ENCODE assay signal across 15 cellular contexts in genomic region chr1:87121732-87122163, GRCh38.
DNase-seq lines count a peak whose midpoint lies in the region; ATAC-seq and TF ChIP-seq lines count a peak whose summit lies in the region.
"Had no signal": no experiment of that assay in that cellular context is flagged by ENCODE, and none has a peak within 500 bp of the region (broad histone marks: within the 10 kb centered on the region; RNA-seq: fewer than 3 reads in every experiment).

No MANE protein-coding gene starts in this region.

- intact Hi-C loops in left ventricle myocardium superior (cut with micrococcal nuclease) (no loop called here), cardiac septum (cut with DNase I) (no loop called here), vagina (cut with DNase I) (no loop called here)

- H3K36me3 ChIP-seq in mesenchymal stem cell (ENCODE audit: control insufficient read depth in 1 of 2, insufficient read depth in 2 of 2, low read depth in 1 of 2, low read length in 2 of 2) (no peaks in the 10 kb centered on the region), vagina (no peaks in the 10 kb centered on the region)

- H3K4ac ChIP-seq in mesenchymal stem cell (ENCODE audit: low read depth in 1 of 2, low read length in 2 of 2): no peak overlapping the region

- 49% methylated on average over 6 of the region's 7 CpGs for WGBS in mesenchymal stem cell

- H3K9me3 ChIP-seq in mesenchymal stem cell (ENCODE audit: control insufficient read depth, low read length): no peaks in the 10 kb centered on the region
- H3K9me3 ChIP-seq in vagina: no peaks in the 10 kb centered on the region

- no peak overlapping the region for H3K27ac ChIP-seq in mesenchymal stem cell (ENCODE audit: low read length, poor library complexity, severe bottlenecking)
- H3K27ac ChIP-seq in vagina: peak overlapping the region; percentile 20
- H3K27ac ChIP-seq: KMS-11 had no signal

- no peak for TF ChIP-seq CTCF in vagina (IDR thresholded peaks at IDR 0.05)

- H2BK15ac ChIP-seq in mesenchymal stem cell (ENCODE audit: low read depth, poor library complexity, severe bottlenecking): no peak overlapping the region

- no peak overlapping the region for H2BK120ac ChIP-seq in mesenchymal stem cell (ENCODE audit: low read depth, low read length)

- H3K23ac ChIP-seq in mesenchymal stem cell (ENCODE audit: low read length in 2 of 2): no peak overlapping the region

- H2AK5ac ChIP-seq in mesenchymal stem cell (ENCODE audit: low read length, severe bottlenecking): no peak overlapping the region

- H3K27me3 ChIP-seq in mesenchymal stem cell (ENCODE audit: control insufficient read depth in 1 of 2, insufficient read depth in 1 of 2, low read length in 2 of 2): peaks cover 0 to 2% of the 10 kb centered on the region in 2 experiments
- no peaks in the 10 kb centered on the region for H3K27me3 ChIP-seq in vagina

- peak overlapping the region; percentile 7 for H3K9ac ChIP-seq in mesenchymal stem cell (ENCODE audit: low read length)
- H3K9ac ChIP-seq: KMS-11 had no signal

- H2BK5ac ChIP-seq in mesenchymal stem cell (ENCODE audit: low read depth, low read length, poor library complexity, severe bottlenecking): no peak overlapping the region

- H3K18ac ChIP-seq in mesenchymal stem cell (ENCODE audit: low read depth in 1 of 2, low read length in 2 of 2): no peak overlapping the region

- peak; percentile 28 for ATAC-seq in left ventricle myocardium superior

- H3K4me2 ChIP-seq in mesenchymal stem cell (ENCODE audit: low read length, poor library complexity, severe bottlenecking): no peak overlapping the region
- H3K4me2 ChIP-seq: KMS-11 had no signal

- no peak overlapping the region for H2AFZ ChIP-seq in mesenchymal stem cell (ENCODE audit: low read depth, low read length)

- TF ChIP-seq POLR2A in vagina (IDR thresholded peaks at IDR 0.05): no peak

- DNase-seq in left ventricle myocardium superior (no peak), cardiac septum (ENCODE audit: low spot score) (no peak), fibroblast of peridontal ligament (ENCODE audit: extremely low read depth) (peak; percentile 64), mesenchymal stem cell (no peak), vagina (ENCODE audit: extremely low spot score in 2 of 2) (no peak), COR-L47 (lab: John Stamatoyannopoulos, UW) (no peak), NCI-H146 treated with DMSO at 0.1 percent for 48 hours (lab: John Stamatoyannopoulos, UW; ENCODE audit: unreplicated experiment) (no peak)
- DNase-seq in activated CD4-positive, alpha-beta T cell treated with anti-CD3 and anti-CD28 coated beads, Interleukin-2, amount 50 U/mL, for 1 hour: no peak
- DNase-seq: CD4-positive, alpha-beta T cell; DMS153; GF-D8; NCI-H1417 treated with DMSO at 0.1 percent for 48 hours; NCI-H2029; NCI-H345 had no signal

- no peaks in the 10 kb centered on the region for H3K79me1 ChIP-seq in mesenchymal stem cell (replicated peaks; ENCODE audit: low read length, poor library complexity, severe bottlenecking)

- H4K8ac ChIP-seq in mesenchymal stem cell (ENCODE audit: low read length): no peak overlapping the region

- H2BK12ac ChIP-seq in mesenchymal stem cell (ENCODE audit: low read length in 2 of 2): no peak overlapping the region

- no peak overlapping the region for H4K91ac ChIP-seq in mesenchymal stem cell (ENCODE audit: low read length)

- peaks cover 2% of the 10 kb centered on the region for H3K4me1 ChIP-seq in mesenchymal stem cell (ENCODE audit: control insufficient read depth, insufficient read depth, low read depth, low read length)
- H3K4me1 ChIP-seq in vagina: peaks cover 10% of the 10 kb centered on the region

- no peak overlapping the region for H3K14ac ChIP-seq in mesenchymal stem cell (ENCODE audit: low read length in 2 of 2)

- H3K4me3 ChIP-seq in mesenchymal stem cell (ENCODE audit: insufficient read depth in 1 of 2, low read depth in 1 of 2, low read length in 2 of 2): no peak overlapping the region
- H3K4me3 ChIP-seq in vagina: no peak overlapping the region
